14 cellular contexts compared by ENCODE assay signal in the genomic region with DNA sequence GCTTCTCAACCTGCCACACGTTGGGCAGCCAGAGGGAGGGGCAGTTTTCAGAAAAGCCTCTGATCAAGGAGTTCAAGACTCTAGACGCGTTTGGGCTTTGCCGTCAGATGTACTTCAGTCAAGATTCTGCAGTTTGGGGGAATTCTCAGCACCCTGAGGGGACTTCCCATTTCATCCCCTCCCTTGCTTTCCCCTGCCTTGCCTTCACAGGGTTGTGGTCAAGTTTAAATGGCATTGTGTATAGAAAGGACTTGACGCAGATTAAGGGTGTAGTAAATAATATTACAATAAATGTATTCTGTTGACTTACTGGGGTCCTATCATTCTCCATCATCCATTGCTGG.
A peak's percentile ranks its signal among the peaks of the same experiment; 100 is the strongest.
DNase-seq lines count a peak whose midpoint lies in the region; ATAC-seq, FAIRE-seq and TF ChIP-seq lines count a peak whose summit lies in the region.
"Had no signal": no experiment of that assay in that cellular context is flagged by ENCODE, and none has a peak within 500 bp of the region (broad histone marks: within the 10 kb centered on the region; RNA-seq: fewer than 3 reads in every experiment).

No MANE protein-coding gene starts in this region.

- no peak overlapping the region for H3K27ac ChIP-seq in GM23338 (ENCODE audit: low read depth)
- H3K27ac ChIP-seq in GM12878 (ENCODE audit: control insufficient read depth, insufficient read depth), result no peak overlapping the region
- H3K27ac ChIP-seq in skeletal muscle tissue (ENCODE audit: low read depth, low read length), result peak overlapping the region; percentile 14

- 7% methylated on average over 5 of the region's 5 CpGs for WGBS in GM12878 (ENCODE audit: insufficient coverage, insufficient replicate concordance, low lambda C conversion rate, missing lambda C conversion rate)

- no peaks in the 10 kb centered on the region for H3K27me3 ChIP-seq in GM23338 (ENCODE audit: insufficient read depth)
- no peaks in the 10 kb centered on the region for H3K27me3 ChIP-seq in GM12878 (replicated peaks in 1 of 2; ENCODE audit: control insufficient read depth in 2 of 2, insufficient read depth in 2 of 2, low read length in 1 of 2)
- no peaks in the 10 kb centered on the region for H3K27me3 ChIP-seq in skeletal muscle tissue (ENCODE audit: control insufficient read depth in 3 of 3, insufficient read depth in 3 of 3, low read length in 3 of 3)

- H3K4me1 Mint-ChIP-seq in activated naive CD8-positive, alpha-beta T cell treated with anti-CD3 and anti-CD28 coated beads, Interleukin-2, amount 50 U/mL, for 24 hours, result no peaks in the 10 kb centered on the region
- H3K4me1 Mint-ChIP-seq in activated naive CD8-positive, alpha-beta T cell treated with anti-CD3 and anti-CD28 coated beads for 36 hours, result no peaks in the 10 kb centered on the region
- H3K4me1 Mint-ChIP-seq in GM23338, result peaks cover 13% of the 10 kb centered on the region
- no peaks in the 10 kb centered on the region for H3K4me1 Mint-ChIP-seq in activated T-helper 1 cell treated with anti-CD3 and anti-CD28 coated beads, Interleukin-12 subunit alpha, Interleukin-12 subunit beta, Interleukin-2, Interleukin-4 antibody, amounts not matched to agents 30 ng/mL and 10 ng/mL and 1 ng/mL, durations not matched to agents 14 hours and 24 hours and 36 hours (ENCODE audit: low read depth)
- H3K4me1 Mint-ChIP-seq: naive thymus-derived CD8-positive, alpha-beta T cell; stimulated activated effector memory CD8-positive, alpha-beta T cell treated with anti-CD3 and anti-CD28 coated beads, Interleukin-12 subunit alpha, Interleukin-12 subunit beta, amount 100 ng/mL, for 72 hours had no signal

- no peak for TF ChIP-seq CTCF in GM23338 (conservative IDR thresholded peaks at IDR 0.05; ENCODE audit: low read depth in 2 of 2)
- 0 out of 6 replicates have a peak, but pooled peaks of 1 of the 3 experiments have one; percentile 5 for TF ChIP-seq CTCF in GM12878 (IDR thresholded peaks at IDR 0.05 in 2 of 3, conservative IDR thresholded peaks at IDR 0.05 in 1 of 3; ENCODE audit: control insufficient read depth in 2 of 3, extremely low read depth in 1 of 3, insufficient read depth in 1 of 3, low read depth in 3 of 3, low read length in 3 of 3)

- no peaks in the 10 kb centered on the region for H3F3A ChIP-seq in GM23338 (replicated peaks; ENCODE audit: low read depth)

- H3K9me3 ChIP-seq in GM12878 (replicated peaks; ENCODE audit: control insufficient read depth, insufficient read depth, low read length) (no peaks in the 10 kb centered on the region; the same call in 2 of the 3 replicates), skeletal muscle tissue (ENCODE audit: control insufficient read depth in 3 of 3, low read length in 3 of 3) (peaks cover 0 to 11% (median 6%) of the 10 kb centered on the region in 3 donors)

- CTCF ChIA-PET in GM12878 (lab: Yijun Ruan, JAX), result interaction anchor here (0.6 kb wide), 1 partner anchor 59 kb away, joined by 3 read pairs; no protein-coding TSS in a partner anchor

- H3K27ac Mint-ChIP-seq in activated naive CD8-positive, alpha-beta T cell treated with anti-CD3 and anti-CD28 coated beads, Interleukin-2, amount 50 U/mL, for 24 hours, result no peak overlapping the region
- no peak overlapping the region for H3K27ac Mint-ChIP-seq in activated naive CD8-positive, alpha-beta T cell treated with anti-CD3 and anti-CD28 coated beads for 36 hours
- no peak overlapping the region for H3K27ac Mint-ChIP-seq in GM23338
- no peak overlapping the region for H3K27ac Mint-ChIP-seq in activated T-helper 1 cell treated with anti-CD3 and anti-CD28 coated beads, Interleukin-12 subunit alpha, Interleukin-12 subunit beta, Interleukin-2, Interleukin-4 antibody, amounts not matched to agents 30 ng/mL and 10 ng/mL and 1 ng/mL, durations not matched to agents 14 hours and 24 hours and 36 hours
- H3K27ac Mint-ChIP-seq: stimulated activated effector memory CD8-positive, alpha-beta T cell treated with anti-CD3 and anti-CD28 coated beads, Interleukin-12 subunit alpha, Interleukin-12 subunit beta, amount 100 ng/mL, for 72 hours had no signal

- in situ Hi-C loops in GM12878 (cut with MboI), result no loop called here

- TF ChIP-seq EP300 in GM12878 (IDR thresholded peaks at IDR 0.05; ENCODE audit: borderline replicate concordance in 1 of 2, control insufficient read depth in 1 of 2, low read depth in 2 of 2, low read length in 2 of 2), result no peak

- no TSS peak for BruUV-seq in GM12878 (replicated peaks; lab: Mats Ljungman, UMichigan)

- POLR2A ChIA-PET in GM12878 (lab: Charles Lee), result no interaction called here

- H3K27me3 Mint-ChIP-seq in activated naive CD8-positive, alpha-beta T cell treated with anti-CD3 and anti-CD28 coated beads, Interleukin-2, amount 50 U/mL, for 24 hours, result peaks cover 6% of the 10 kb centered on the region
- H3K27me3 Mint-ChIP-seq in activated naive CD8-positive, alpha-beta T cell treated with anti-CD3 and anti-CD28 coated beads for 36 hours, result peaks cover 7% of the 10 kb centered on the region
- peaks cover 5% of the 10 kb centered on the region for H3K27me3 Mint-ChIP-seq in GM23338 (ENCODE audit: insufficient read depth, low read depth, poor library complexity)
- peaks cover 13% of the 10 kb centered on the region for H3K27me3 Mint-ChIP-seq in activated T-helper 1 cell treated with anti-CD3 and anti-CD28 coated beads, Interleukin-12 subunit alpha, Interleukin-12 subunit beta, Interleukin-2, Interleukin-4 antibody, amounts not matched to agents 30 ng/mL and 10 ng/mL and 1 ng/mL, durations not matched to agents 14 hours and 24 hours and 36 hours (ENCODE audit: insufficient read depth)

- H3K36me3 ChIP-seq in GM23338 (ENCODE audit: insufficient read depth) (0 out of 2 replicates have a peak, but pooled peaks cover 7% of the 10 kb centered on the region), GM12878 (ENCODE audit: control insufficient read depth in 2 of 2, insufficient read depth in 2 of 2, low read length in 1 of 2) (no peaks in the 10 kb centered on the region), skeletal muscle tissue (ENCODE audit: control insufficient read depth in 3 of 3, insufficient read depth in 3 of 3, low read length in 3 of 3) (no peaks in the 10 kb centered on the region)

- no peak overlapping the region for H3K4me3 ChIP-seq in GM23338
- no peak overlapping the region for H3K4me3 ChIP-seq in GM12878
- peak overlapping the region in 1 of 3 donors; percentile 4 for H3K4me3 ChIP-seq in skeletal muscle tissue (ENCODE audit: low read length in 3 of 3)

- H3K9me2 ChIP-seq in GM23338 (ENCODE audit: insufficient read depth), result no peaks in the 10 kb centered on the region

- RAD21 ChIA-PET in GM12878 (lab: Charles Lee; ENCODE audit: unreplicated experiment), result no interaction called here

- intact Hi-C loops in GM12878 (cut with micrococcal nuclease; ENCODE audit: unreplicated experiment), result no loop called here
- intact Hi-C loops in activated T-helper 1 cell treated with anti-CD3 and anti-CD28 coated beads, Interleukin-12 subunit alpha, Interleukin-12 subunit beta, Interleukin-2, Interleukin-4 antibody, amounts not matched to agents 30 ng/mL and 10 ng/mL and 1 ng/mL, durations not matched to agents 14 hours and 24 hours and 36 hours (cut with micrococcal nuclease), result no loop called here

- H2AFZ ChIP-seq in GM23338, result peak overlapping the region; percentile 98
- H2AFZ ChIP-seq in GM12878 (ENCODE audit: control insufficient read depth, low read depth, low read length), result no peak overlapping the region

- H3K79me2 ChIP-seq in GM23338 (replicated peaks; ENCODE audit: insufficient read depth), result no peaks in the 10 kb centered on the region
- H3K79me2 ChIP-seq in GM12878 (ENCODE audit: control insufficient read depth, insufficient read depth, low read length), result no peaks in the 10 kb centered on the region

- FAIRE-seq in GM12878 (lab: Jason Lieb, UNC), result no peak
- FAIRE-seq: A204.1 had no signal

- no peak for TF ChIP-seq POLR2A in GM12878 (IDR thresholded peaks at IDR 0.05; ENCODE audit: low read depth, low read length)

- peaks cover 17% of the 10 kb centered on the region for H3K4me1 ChIP-seq in GM23338 (ENCODE audit: insufficient read depth)
- H3K4me1 ChIP-seq in GM12878 (ENCODE audit: control insufficient read depth, insufficient read depth, low read length), result no peaks in the 10 kb centered on the region
- H3K4me1 ChIP-seq in skeletal muscle tissue (ENCODE audit: control insufficient read depth in 3 of 3, insufficient read depth in 3 of 3, low read length in 3 of 3), result peaks cover 3 to 9% (median 4%) of the 10 kb centered on the region in 3 donors

- H3K4me3 Mint-ChIP-seq in activated naive CD8-positive, alpha-beta T cell treated with anti-CD3 and anti-CD28 coated beads, Interleukin-2, amount 50 U/mL, for 24 hours, result no peak overlapping the region
- H3K4me3 Mint-ChIP-seq in activated naive CD8-positive, alpha-beta T cell treated with anti-CD3 and anti-CD28 coated beads for 36 hours, result no peak overlapping the region
- H3K4me3 Mint-ChIP-seq in GM23338, result no peak overlapping the region
- no peak overlapping the region for H3K4me3 Mint-ChIP-seq in activated T-helper 1 cell treated with anti-CD3 and anti-CD28 coated beads, Interleukin-12 subunit alpha, Interleukin-12 subunit beta, Interleukin-2, Interleukin-4 antibody, amounts not matched to agents 30 ng/mL and 10 ng/mL and 1 ng/mL, durations not matched to agents 14 hours and 24 hours and 36 hours
- H3K4me3 Mint-ChIP-seq: naive thymus-derived CD8-positive, alpha-beta T cell; stimulated activated effector memory CD8-positive, alpha-beta T cell treated with anti-CD3 and anti-CD28 coated beads, Interleukin-12 subunit alpha, Interleukin-12 subunit beta, amount 100 ng/mL, for 72 hours had no signal

- SMC1A ChIA-PET in GM12878 (lab: Charles Lee; ENCODE audit: uncharacterized antibody, unreplicated experiment), result no interaction called here

- peak; percentile 52 for ATAC-seq in activated naive CD8-positive, alpha-beta T cell treated with anti-CD3 and anti-CD28 coated beads, Interleukin-2, amount 50 U/mL, for 24 hours
- ATAC-seq in GM23338, result no peak
- ATAC-seq in GM12878, result peak; percentile 94
- ATAC-seq: naive thymus-derived CD8-positive, alpha-beta T cell; stimulated activated effector memory CD8-positive, alpha-beta T cell treated with anti-CD3 and anti-CD28 coated beads, Interleukin-12 subunit alpha, Interleukin-12 subunit beta, amount 100 ng/mL, for 72 hours had no signal

- H3K9me3 Mint-ChIP-seq in activated naive CD8-positive, alpha-beta T cell treated with anti-CD3 and anti-CD28 coated beads, Interleukin-2, amount 50 U/mL, for 24 hours, result peaks cover 23% of the 10 kb centered on the region
- H3K9me3 Mint-ChIP-seq in activated naive CD8-positive, alpha-beta T cell treated with anti-CD3 and anti-CD28 coated beads for 36 hours, result peaks cover 17% of the 10 kb centered on the region
- peaks cover 42% of the 10 kb centered on the region for H3K9me3 Mint-ChIP-seq in GM23338
- peaks cover 24% of the 10 kb centered on the region for H3K9me3 Mint-ChIP-seq in activated T-helper 1 cell treated with anti-CD3 and anti-CD28 coated beads, Interleukin-12 subunit alpha, Interleukin-12 subunit beta, Interleukin-2, Interleukin-4 antibody, amounts not matched to agents 30 ng/mL and 10 ng/mL and 1 ng/mL, durations not matched to agents 14 hours and 24 hours and 36 hours

- H3K4me2 ChIP-seq in GM23338, result no peak overlapping the region
- no peak overlapping the region for H3K4me2 ChIP-seq in GM12878 (ENCODE audit: control insufficient read depth, insufficient read depth)

- H3K36me3 Mint-ChIP-seq in activated naive CD8-positive, alpha-beta T cell treated with anti-CD3 and anti-CD28 coated beads, Interleukin-2, amount 50 U/mL, for 24 hours (ENCODE audit: low read depth), result peaks cover 5% of the 10 kb centered on the region
- no peaks in the 10 kb centered on the region for H3K36me3 Mint-ChIP-seq in activated naive CD8-positive, alpha-beta T cell treated with anti-CD3 and anti-CD28 coated beads for 36 hours
- peaks cover 28% of the 10 kb centered on the region for H3K36me3 Mint-ChIP-seq in GM23338 (ENCODE audit: low read depth)
- no peaks in the 10 kb centered on the region for H3K36me3 Mint-ChIP-seq in activated T-helper 1 cell treated with anti-CD3 and anti-CD28 coated beads, Interleukin-12 subunit alpha, Interleukin-12 subunit beta, Interleukin-2, Interleukin-4 antibody, amounts not matched to agents 30 ng/mL and 10 ng/mL and 1 ng/mL, durations not matched to agents 14 hours and 24 hours and 36 hours (ENCODE audit: low read depth)
- H3K36me3 Mint-ChIP-seq: stimulated activated effector memory CD8-positive, alpha-beta T cell treated with anti-CD3 and anti-CD28 coated beads, Interleukin-12 subunit alpha, Interleukin-12 subunit beta, amount 100 ng/mL, for 72 hours had no signal

- no peak overlapping the region for H3K9ac ChIP-seq in GM12878 (ENCODE audit: control insufficient read depth, insufficient read depth, low read length)
- no peak overlapping the region for H3K9ac ChIP-seq in skeletal muscle tissue (ENCODE audit: low read depth in 1 of 3, low read length in 3 of 3)

- H4K20me1 ChIP-seq in GM23338 (replicated peaks; ENCODE audit: insufficient read depth) (no peaks in the 10 kb centered on the region), GM12878 (ENCODE audit: control insufficient read depth, insufficient read depth) (no peaks in the 10 kb centered on the region)

- TF ChIP-seq RAD21 in GM12878 (IDR thresholded peaks at IDR 0.05; ENCODE audit: insufficient read depth, low read depth, low read length), result no peak

- no peak for DNase-seq in activated naive CD8-positive, alpha-beta T cell treated with anti-CD3 and anti-CD28 coated beads, Interleukin-2, amount 50 U/mL, for 24 hours
- no peak for DNase-seq in activated naive CD8-positive, alpha-beta T cell treated with anti-CD3 and anti-CD28 coated beads for 36 hours
- DNase-seq in GM23338 (ENCODE audit: low spot score), result no peak
- DNase-seq in GM12878 (ENCODE audit: low read depth, low spot score), result peak; percentile 21
- no peak for DNase-seq in DMS53 treated with DMSO at 0.1 percent for 48 hours (lab: John Stamatoyannopoulos, UW; ENCODE audit: unreplicated experiment)
- DNase-seq in activated T-helper 1 cell treated with anti-CD3 and anti-CD28 coated beads, Interleukin-12 subunit alpha, Interleukin-12 subunit beta, Interleukin-2, Interleukin-4 antibody, amounts not matched to agents 30 ng/mL and 10 ng/mL and 1 ng/mL, durations not matched to agents 14 hours and 24 hours and 36 hours (ENCODE audit: low spot score), result no peak
- no peak for DNase-seq in occipital lobe (lab: John Stamatoyannopoulos, UW)
- DNase-seq: activated CD4-positive, alpha-beta T cell treated with anti-CD3 and anti-CD28 coated beads for 1 hour; activated effector memory CD4-positive, alpha-beta T cell treated with anti-CD3 and anti-CD28 coated beads, Interleukin-2, amount 50 U/mL, for 16 hours; naive thymus-derived CD8-positive, alpha-beta T cell; NCI-H1048 had no signal
